Comparison of ENCODE assay signal across 21 cellular contexts in the genomic region with DNA sequence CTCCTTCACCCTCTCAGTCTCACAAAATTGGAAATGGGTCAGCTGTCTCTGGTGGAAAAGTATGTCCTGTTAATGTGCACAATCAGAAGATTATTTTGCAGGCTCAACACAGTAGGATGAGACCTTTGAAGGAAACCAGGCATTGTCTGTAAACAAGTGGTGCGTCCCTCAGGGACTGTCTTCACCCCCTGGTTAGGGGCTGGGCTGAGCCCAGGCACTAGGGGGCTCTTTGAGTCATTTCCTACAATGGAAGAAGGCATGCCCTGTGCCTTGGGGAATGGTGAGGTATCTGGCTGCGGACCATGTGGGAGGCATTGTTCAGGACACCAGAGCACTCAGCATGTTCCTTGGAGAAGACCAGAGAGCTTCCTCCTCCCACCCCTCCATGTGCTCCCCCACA. TPM values are rescaled to one million over a fixed set of nuclear protein-coding genes. Genes with fewer than 3 reads are reported as not detected.
DNase-seq lines count a peak whose midpoint lies in the region; TF ChIP-seq lines count a peak whose summit lies in the region.
"Had no signal": no experiment of that assay in that cellular context is flagged by ENCODE, and none has a peak within 500 bp of the region (broad histone marks: within the 10 kb centered on the region; RNA-seq: fewer than 3 reads in every experiment).

No MANE protein-coding gene starts in this region.

- H3K27me3 Mint-ChIP-seq in activated CD4-positive, alpha-beta T cell treated with anti-CD3 and anti-CD28 coated beads, Interleukin-2, amount 10 ng/mL, durations not matched to agents 7 days and 5 days, result peaks cover 16% of the 10 kb centered on the region

- no peaks in the 10 kb centered on the region for H3K36me3 Mint-ChIP-seq in activated CD4-positive, alpha-beta T cell treated with anti-CD3 and anti-CD28 coated beads, Interleukin-2, amount 10 ng/mL, durations not matched to agents 7 days and 5 days (ENCODE audit: low read depth)
- H3K36me3 Mint-ChIP-seq: activated naive CD8-positive, alpha-beta T cell treated with anti-CD3 and anti-CD28 coated beads for 36 hours; CD4-positive, CD25-positive, alpha-beta regulatory T cell; IgD-negative memory B cell; natural killer cell treated with Interleukin-12 subunit alpha and Interleukin-12 subunit beta and Interleukin-15 and Interleukin-18, amount 100 ng/mL, for 72 hours had no signal

- H3K4me1 ChIP-seq in A673 (ENCODE audit: insufficient read depth, low read length, poor library complexity, severe bottlenecking) (peaks cover 12% of the 10 kb centered on the region), OCI-LY7 (ENCODE audit: insufficient read depth, low read length, poor library complexity, severe bottlenecking) (no peaks in the 10 kb centered on the region)
- H3K4me1 ChIP-seq: breast epithelium had no signal

- DNase-seq in A673 (ENCODE audit: low spot score) (peak; percentile 87), GM12864 (ENCODE audit: low read depth) (no peak), OCI-LY7 (ENCODE audit: low spot score) (no peak), fibroblast of mammary gland (ENCODE audit: low read depth) (peak; percentile 62), anterior cingulate cortex (lab: John Stamatoyannopoulos, UW) (no peak), NCI-H187 (lab: John Stamatoyannopoulos, UW) (no peak), NCI-H748 (lab: John Stamatoyannopoulos, UW; ENCODE audit: unreplicated experiment) (no peak)
- no peak for DNase-seq in activated CD4-positive, alpha-beta T cell treated with anti-CD3 and anti-CD28 coated beads, Interleukin-2, amount 10 ng/mL, durations not matched to agents 7 days and 5 days
- DNase-seq: activated CD4-positive, alpha-beta T cell treated with anti-CD3 and anti-CD28 coated beads for 4 hours; activated naive CD8-positive, alpha-beta T cell treated with anti-CD3 and anti-CD28 coated beads for 36 hours; CD4-positive, CD25-positive, alpha-beta regulatory T cell; dermis blood vessel endothelial cell; foreskin melanocyte; NCI-H187 treated with DMSO at 0.1 percent for 48 hours; NCI-H446 treated with DMSO at 0.1 percent for 48 hours; stimulated activated CD4-positive, alpha-beta T cell treated with anti-CD3 and anti-CD28 coated beads, Interleukin-4, amount 100 ng/mL, for 1 hour had no signal

- H3K9me2 ChIP-seq in OCI-LY7 (ENCODE audit: insufficient read depth, low read length), result no peaks in the 10 kb centered on the region

- BruUV-seq in A673 (replicated peaks; lab: Mats Ljungman, UMichigan), result no TSS peak
- no TSS peak for BruUV-seq in OCI-LY7 (replicated peaks; lab: Mats Ljungman, UMichigan)

- no peak overlapping the region for H3K4me3 Mint-ChIP-seq in activated CD4-positive, alpha-beta T cell treated with anti-CD3 and anti-CD28 coated beads, Interleukin-2, amount 10 ng/mL, durations not matched to agents 7 days and 5 days
- H3K4me3 Mint-ChIP-seq: activated naive CD8-positive, alpha-beta T cell treated with anti-CD3 and anti-CD28 coated beads for 36 hours; activated T-helper 17 cell treated with anti-CD3 and anti-CD28 coated beads, Interleukin-2, amount 50 U/mL, for 72 hours; natural killer cell treated with Interleukin-12 subunit alpha and Interleukin-12 subunit beta and Interleukin-15 and Interleukin-18, amount 100 ng/mL, for 72 hours had no signal

- H3K4me3 ChIP-seq in A673 (ENCODE audit: low read depth, low read length, poor library complexity, severe bottlenecking) (no peak overlapping the region), GM12864 (ENCODE audit: low read depth, low read length) (no peak overlapping the region), OCI-LY7 (ENCODE audit: low read depth, low read length, poor library complexity, severe bottlenecking) (no peak overlapping the region), fibroblast of mammary gland (ENCODE audit: control insufficient read depth, low read depth, low read length) (no peak overlapping the region)
- H3K4me3 ChIP-seq: breast epithelium, skin epidermis had no signal

- POLR2A ChIA-PET in A673 (lab: Charles Lee; ENCODE audit: low non-redundant PET) (no interaction called here), OCI-LY7 (lab: Charles Lee) (no interaction called here)
- POLR2A ChIA-PET in activated CD4-positive, alpha-beta T cell treated with anti-CD3 and anti-CD28 coated beads, Interleukin-2, amount 10 ng/mL, durations not matched to agents 7 days and 5 days (lab: Charles Lee), result no interaction called here

- CTCF ChIA-PET in A673 (lab: Charles Lee) (interaction anchor here (0.6 to 1.6 kb wide), 2 partner anchors 12 to 205 kb away, joined by 4 read pairs; no protein-coding TSS in a partner anchor), OCI-LY7 (lab: Charles Lee; ENCODE audit: unreplicated experiment) (no interaction called here)
- CTCF ChIA-PET in activated CD4-positive, alpha-beta T cell treated with anti-CD3 and anti-CD28 coated beads, Interleukin-2, amount 10 ng/mL, durations not matched to agents 7 days and 5 days (lab: Charles Lee), result interaction anchor here (1.1 kb wide), 1 partner anchor 12 kb away, joined by 6 read pairs; no protein-coding TSS in a partner anchor

- H2AFZ ChIP-seq in OCI-LY7 (ENCODE audit: low read length), result no peak overlapping the region

- H4K20me1 ChIP-seq in OCI-LY7 (ENCODE audit: insufficient read depth, low read length), result no peaks in the 10 kb centered on the region

- H3K9me3 Mint-ChIP-seq in activated CD4-positive, alpha-beta T cell treated with anti-CD3 and anti-CD28 coated beads, Interleukin-2, amount 10 ng/mL, durations not matched to agents 7 days and 5 days, result no peaks in the 10 kb centered on the region
- H3K9me3 Mint-ChIP-seq: activated naive CD8-positive, alpha-beta T cell treated with anti-CD3 and anti-CD28 coated beads for 36 hours; activated T-helper 17 cell treated with anti-CD3 and anti-CD28 coated beads, Interleukin-2, amount 50 U/mL, for 72 hours; IgD-negative memory B cell; natural killer cell treated with Interleukin-12 subunit alpha and Interleukin-12 subunit beta and Interleukin-15 and Interleukin-18, amount 100 ng/mL, for 72 hours had no signal

- no peaks in the 10 kb centered on the region for H3K36me3 ChIP-seq in A673 (ENCODE audit: insufficient read depth, low read length, poor library complexity, severe bottlenecking)
- H3K36me3 ChIP-seq in OCI-LY7 (ENCODE audit: insufficient read depth, low read length), result no peaks in the 10 kb centered on the region
- H3K36me3 ChIP-seq: breast epithelium had no signal

- H3K9me3 ChIP-seq in A673 (ENCODE audit: low read depth, low read length, poor library complexity, severe bottlenecking) (no peaks in the 10 kb centered on the region), OCI-LY7 (ENCODE audit: low read length) (no peaks in the 10 kb centered on the region)
- H3K9me3 ChIP-seq: breast epithelium had no signal

- no peak overlapping the region for H3K4me2 ChIP-seq in OCI-LY7 (ENCODE audit: low read length)

- TF ChIP-seq CTCF in A673 (conservative IDR thresholded peaks at IDR 0.05; ENCODE audit: low read depth, low read length) (peak; percentile 49), GM12864 (IDR thresholded peaks at IDR 0.05; ENCODE audit: low read depth, low read length, missing control alignments) (peak; percentile 22), OCI-LY7 (conservative IDR thresholded peaks at IDR 0.05; ENCODE audit: low read length) (peak; percentile 56; the same call in 1 of the 2 replicates), fibroblast of mammary gland (conservative IDR thresholded peaks at IDR 0.05; ENCODE audit: control insufficient read depth, insufficient read depth, low read depth, low read length) (no peak)

- no peaks in the 10 kb centered on the region for H3K27me3 ChIP-seq in A673 (replicated peaks; ENCODE audit: insufficient read depth, low read depth, low read length, poor library complexity)
- H3K27me3 ChIP-seq: breast epithelium had no signal

- H3K79me2 ChIP-seq in OCI-LY7 (ENCODE audit: insufficient read depth, low read depth, low read length), result no peaks in the 10 kb centered on the region

- H3K27ac ChIP-seq in A673 (ENCODE audit: low read depth, low read length, poor library complexity, severe bottlenecking) (no peak overlapping the region), OCI-LY7 (ENCODE audit: low read depth, low read length, poor library complexity, severe bottlenecking) (no peak overlapping the region)
- H3K27ac ChIP-seq: breast epithelium, skin epidermis had no signal

- intact Hi-C loops in A673 (cut with micrococcal nuclease; ENCODE audit: unreplicated experiment) (loop anchor here (5.0 kb wide), 1 partner anchor 92 kb away; no protein-coding TSS in a partner anchor), OCI-LY7 (cut with micrococcal nuclease; ENCODE audit: unreplicated experiment) (no loop called here)

- no peak overlapping the region for H3K27ac Mint-ChIP-seq in activated CD4-positive, alpha-beta T cell treated with anti-CD3 and anti-CD28 coated beads, Interleukin-2, amount 10 ng/mL, durations not matched to agents 7 days and 5 days
- H3K27ac Mint-ChIP-seq: activated naive CD8-positive, alpha-beta T cell treated with anti-CD3 and anti-CD28 coated beads for 36 hours; activated T-helper 17 cell treated with anti-CD3 and anti-CD28 coated beads, Interleukin-2, amount 50 U/mL, for 72 hours; IgD-negative memory B cell; natural killer cell treated with Interleukin-12 subunit alpha and Interleukin-12 subunit beta and Interleukin-15 and Interleukin-18, amount 100 ng/mL, for 72 hours had no signal

- no peaks in the 10 kb centered on the region for H3K4me1 Mint-ChIP-seq in activated CD4-positive, alpha-beta T cell treated with anti-CD3 and anti-CD28 coated beads, Interleukin-2, amount 10 ng/mL, durations not matched to agents 7 days and 5 days
- H3K4me1 Mint-ChIP-seq: activated naive CD8-positive, alpha-beta T cell treated with anti-CD3 and anti-CD28 coated beads for 36 hours; activated T-helper 17 cell treated with anti-CD3 and anti-CD28 coated beads, Interleukin-2, amount 50 U/mL, for 72 hours; IgD-negative memory B cell had no signal

RNA-seq across cellular contexts. Expression of a gene that starts 26.8 kb away (rescaled TPM):
- 77.5 and 82.2 TPM in 2 replicates for total RNA-seq in A673 (2021)
- total RNA-seq in OCI-LY7 (2014; rRNA removed; shearing (Covaris generic)), result not detected in 2 replicates
- total RNA-seq in OCI-LY7 (2022), result not detected in 2 replicates
- total RNA-seq in activated CD4-positive, alpha-beta T cell treated with anti-CD3 and anti-CD28 coated beads, Interleukin-2, amount 10 ng/mL, durations not matched to agents 7 days and 5 days, result not detected
- total RNA-seq: activated naive CD8-positive, alpha-beta T cell treated with anti-CD3 and anti-CD28 coated beads for 36 hours; activated T-helper 17 cell treated with anti-CD3 and anti-CD28 coated beads, Interleukin-2, amount 50 U/mL, for 72 hours; CD4-positive, CD25-positive, alpha-beta regulatory T cell; natural killer cell treated with Interleukin-12 subunit alpha and Interleukin-12 subunit beta and Interleukin-15 and Interleukin-18, amount 100 ng/mL, for 72 hours had no signal

Comparison
In these comparisons a context has a peak if more than half of its experiments do, and no peak if none do; other contexts are left out.
1. DNase-seq: peak in A673 (single experiment) and fibroblast of mammary gland (single experiment); none in GM12864 (single experiment), OCI-LY7 (single experiment), anterior cingulate cortex (0 of 58), NCI-H187 (0 of 2), NCI-H748 (single experiment) and activated CD4-positive, alpha-beta T cell treated with anti-CD3 and anti-CD28 coated beads, Interleukin-2, amount 10 ng/mL, durations not matched to agents 7 days and 5 days (single experiment).
2. RNA of a gene that starts 26.8 kb away (total RNA-seq): 77.5 to 82.2 TPM in A673; not detected in OCI-LY7 and not detected in activated CD4-positive, alpha-beta T cell treated with anti-CD3 and anti-CD28 coated beads, Interleukin-2, amount 10 ng/mL, durations not matched to agents 7 days and 5 days; every median in the first group is over 10 times any median in the second.